ENCODE assay signal across 1 cellular context in the genomic region with DNA sequence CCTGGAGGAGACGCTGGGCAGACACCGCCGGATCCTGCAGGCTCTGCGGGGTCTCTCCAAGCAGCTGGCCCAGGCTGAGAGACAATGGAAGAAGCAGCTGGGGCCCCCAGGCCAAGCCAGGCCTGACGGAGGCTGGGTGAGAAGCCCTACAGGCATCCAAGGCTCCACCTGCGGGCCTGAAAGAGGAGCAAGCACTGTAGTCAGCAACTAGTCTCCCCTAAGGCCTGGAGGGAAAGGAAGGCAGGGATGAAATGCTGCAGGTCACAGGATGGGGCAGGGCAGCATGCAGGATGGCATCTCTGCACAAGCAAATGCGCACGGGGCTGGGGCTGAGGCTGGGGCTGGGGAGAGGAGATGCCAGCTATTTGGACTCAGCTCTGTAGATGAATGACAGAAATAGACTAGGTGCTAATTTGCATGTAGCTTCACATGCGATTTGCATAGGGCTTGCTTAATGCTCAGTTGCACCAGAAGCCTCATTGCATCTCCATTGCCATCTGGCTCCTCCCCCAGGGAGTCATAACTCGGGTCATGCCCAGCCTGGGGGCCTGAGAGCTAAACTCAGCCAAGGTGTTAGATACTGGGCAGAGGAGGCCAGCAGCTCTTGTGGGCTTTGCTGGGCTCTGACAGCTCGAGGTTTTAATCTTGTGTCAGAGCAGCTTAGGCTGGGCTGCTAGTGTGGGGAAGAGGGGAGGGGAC.
A peak's percentile ranks its signal among the peaks of the same experiment; 100 is the strongest.
TF ChIP-seq lines count a peak whose summit lies in the region.

No MANE protein-coding gene starts in this region.

TF ChIP-seq in K562, 482 proteins besides CTCF, POLR2A, EP300 and RAD21:
- TF ChIP-seq, protein P1, sequence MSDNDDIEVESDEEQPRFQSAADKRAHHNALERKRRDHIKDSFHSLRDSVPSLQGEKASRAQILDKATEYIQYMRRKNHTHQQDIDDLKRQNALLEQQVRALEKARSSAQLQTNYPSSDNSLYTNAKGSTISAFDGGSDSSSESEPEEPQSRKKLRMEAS (CRISPR knock-in tag; IDR thresholded peaks at IDR 0.05), result 0 out of 2 replicates have a peak, but pooled peaks have one; percentile 12
- TF ChIP-seq CEBPG (CRISPR knock-in tag; IDR thresholded peaks at IDR 0.05) (0 out of 2 replicates have a peak, but pooled peaks have one; percentile 52), CEBPG (tag; conservative IDR thresholded peaks at IDR 0.05 in 1 of 2, IDR thresholded peaks at IDR 0.05 in 1 of 2) (no peak), NUFIP1 (IDR thresholded peaks at IDR 0.05; ENCODE audit: partially characterized antibody) (no peak)
